In genomic region chr2:227382213-227382835, GRCh38 we compare ENCODE assay signal across 14 cellular contexts. TPM values are rescaled to one million over a fixed set of nuclear protein-coding genes. Genes with fewer than 3 reads are reported as not detected.
A peak's percentile ranks its signal among the peaks of the same experiment; 100 is the strongest.
DNase-seq lines count a peak whose midpoint lies in the region; ATAC-seq lines count a peak whose summit lies in the region.
"Not testable (repeated sequence)": the region's sequence is repeated elsewhere in the genome, so short reads cannot be mapped to it uniquely, and the experiment has no call there.
"Had no signal": no experiment of that assay in that cellular context is flagged by ENCODE, and none has a peak within 500 bp of the region (broad histone marks: within the 10 kb centered on the region; RNA-seq: fewer than 3 reads in every experiment).

No MANE protein-coding gene starts in this region.

- H3K4me3 ChIP-seq in GM23248 = not testable (repeated sequence)

- H3K4me3 Mint-ChIP-seq in activated T-cell treated with anti-CD3 and anti-CD28 coated beads, Interleukin-2, amount 50 U/mL, for 4 hours = peak overlapping the region; percentile 1
- H3K4me3 Mint-ChIP-seq in activated naive CD8-positive, alpha-beta T cell treated with anti-CD3 and anti-CD28 coated beads, Interleukin-2, amount 50 U/mL, for 24 hours; naive B cell: not testable (repeated sequence)

- H3K27ac Mint-ChIP-seq in activated naive CD8-positive, alpha-beta T cell treated with anti-CD3 and anti-CD28 coated beads, Interleukin-2, amount 50 U/mL, for 24 hours = peak overlapping the region; percentile 58
- peak overlapping the region in 5 of 6 donors; percentile 70 to 95 (median 87) for H3K27ac Mint-ChIP-seq in naive B cell

- H3K4me1 Mint-ChIP-seq in activated T-cell treated with anti-CD3 and anti-CD28 coated beads, Interleukin-2, amount 50 U/mL, for 4 hours (ENCODE audit: low read depth) = peaks cover 24% of the 10 kb centered on the region
- H3K4me1 Mint-ChIP-seq in activated naive CD8-positive, alpha-beta T cell treated with anti-CD3 and anti-CD28 coated beads, Interleukin-2, amount 50 U/mL, for 24 hours = peaks cover 23% of the 10 kb centered on the region
- H3K4me1 Mint-ChIP-seq in naive B cell = peaks cover 25 to 41% (median 32%) of the 10 kb centered on the region in 3 donors

- not testable (repeated sequence) for DNase-seq in GM23248; activated naive CD8-positive, alpha-beta T cell treated with anti-CD3 and anti-CD28 coated beads, Interleukin-2, amount 50 U/mL, for 24 hours; naive B cell; stimulated activated naive CD8-positive, alpha-beta T cell treated with anti-CD3 and anti-CD28 coated beads, Interleukin-15, Interleukin-2, amounts not matched to agents 100 U/mL and 50 U/mL, for 24 hours
- DNase-seq in activated T-cell treated with anti-CD3 and anti-CD28 coated beads, Interleukin-2, amount 50 U/mL, for 4 hours = peak; percentile 15
- DNase-seq in activated naive CD4-positive, alpha-beta T cell treated with anti-CD3 and anti-CD28 coated beads, Interleukin-2, amount 50 U/mL, for 16 hours = peak; percentile 31
- peak; percentile 36 for DNase-seq in stimulated activated CD4-positive, alpha-beta T cell treated with anti-CD3 and anti-CD28 coated beads, Interleukin-2, amount 100 ng/mL, for 4 hours (ENCODE audit: low read depth)
- DNase-seq in stimulated activated CD8-positive, alpha-beta memory T cell treated with anti-CD3 and anti-CD28 coated beads, Interleukin-7, amount 100 ng/mL, for 4 hours (ENCODE audit: low read depth in 2 of 2) = peak; percentile 6 to 24

- peaks cover 36% of the 10 kb centered on the region for H3K4me1 ChIP-seq in GM23248 (ENCODE audit: insufficient read depth)

- ATAC-seq in activated T-cell treated with anti-CD3 and anti-CD28 coated beads, Interleukin-2, amount 50 U/mL, for 4 hours = peak; percentile 56 to 62
- peak; percentile 47 for ATAC-seq in activated naive CD8-positive, alpha-beta T cell treated with anti-CD3 and anti-CD28 coated beads, Interleukin-2, amount 50 U/mL, for 24 hours
- ATAC-seq in naive B cell (ENCODE audit: low read depth in 2 of 2) = not testable (repeated sequence)
- ATAC-seq in stimulated activated naive CD8-positive, alpha-beta T cell treated with anti-CD3 and anti-CD28 coated beads, Interleukin-15, Interleukin-2, amounts not matched to agents 100 U/mL and 50 U/mL, for 24 hours = peak; percentile 53

- H3K9me2 ChIP-seq in GM23248 (ENCODE audit: insufficient read depth) = not testable (repeated sequence)

- not testable (repeated sequence) for H3K27ac ChIP-seq in GM23248

- peaks cover 11% of the 10 kb centered on the region for H3K9me3 Mint-ChIP-seq in activated T-cell treated with anti-CD3 and anti-CD28 coated beads, Interleukin-2, amount 50 U/mL, for 4 hours
- peaks cover 15% of the 10 kb centered on the region for H3K9me3 Mint-ChIP-seq in activated naive CD8-positive, alpha-beta T cell treated with anti-CD3 and anti-CD28 coated beads, Interleukin-2, amount 50 U/mL, for 24 hours
- H3K9me3 Mint-ChIP-seq in naive B cell = not testable (repeated sequence)

- not testable (repeated sequence) for H3K79me2 ChIP-seq in GM23248 (ENCODE audit: insufficient read depth)

- H3K4me2 ChIP-seq in GM23248 (ENCODE audit: unreplicated experiment) = not testable (repeated sequence)

- peaks cover 40% of the 10 kb centered on the region for H3F3A ChIP-seq in GM23248 (ENCODE audit: insufficient read depth)

- in situ Hi-C loops in GM23248 (cut with MboI) = not testable (repeated sequence)

- not testable (repeated sequence) for H3K36me3 ChIP-seq in GM23248 (ENCODE audit: low read depth)

- WGBS in GM23248 (ENCODE audit: low coverage in 1 of 2, low lambda C conversion rate in 2 of 2, missing lambda C conversion rate in 2 of 2), 2 experiments = 66 to 69% methylated on average over 2 of the region's 2 CpGs

- 0 out of 2 replicates have a peak overlapping the region, but pooled peaks have one; percentile 10 for H2AFZ ChIP-seq in GM23248

- H3K9ac ChIP-seq in GM23248 = not testable (repeated sequence)

- H3K27me3 ChIP-seq in GM23248 (replicated peaks; ENCODE audit: insufficient read depth) = not testable (repeated sequence)

- not testable (repeated sequence) for H3K36me3 Mint-ChIP-seq in activated T-cell treated with anti-CD3 and anti-CD28 coated beads, Interleukin-2, amount 50 U/mL, for 4 hours (ENCODE audit: insufficient read depth); activated naive CD8-positive, alpha-beta T cell treated with anti-CD3 and anti-CD28 coated beads, Interleukin-2, amount 50 U/mL, for 24 hours (ENCODE audit: low read depth)
- H3K36me3 Mint-ChIP-seq in naive B cell = peaks cover 0 to 15% of the 10 kb centered on the region in 2 donors

- not testable (repeated sequence) for H3K27me3 Mint-ChIP-seq in activated T-cell treated with anti-CD3 and anti-CD28 coated beads, Interleukin-2, amount 50 U/mL, for 4 hours (ENCODE audit: low read depth); activated naive CD8-positive, alpha-beta T cell treated with anti-CD3 and anti-CD28 coated beads, Interleukin-2, amount 50 U/mL, for 24 hours; naive B cell

- not testable (repeated sequence) for H4K20me1 ChIP-seq in GM23248 (ENCODE audit: insufficient read depth)

- not testable (repeated sequence) for H3K9me3 ChIP-seq in GM23248 (ENCODE audit: low read depth)

RNA-seq across cellular contexts. Expression of gene TM4SF20, which starts 3.2 kb away (rescaled TPM):
- 14.2 and 18.7 TPM in 2 replicates for total RNA-seq in GM23248 (2014; rRNA removed; shearing (Covaris generic))
- polyA plus RNA-seq in GM23248 (2016; fragmentation: Nextera tagmentation; extraction: Ambion mirVana) = 16.8 and 18.7 TPM in 2 replicates
- total RNA-seq in activated T-cell treated with anti-CD3 and anti-CD28 coated beads, Interleukin-2, amount 50 U/mL, for 4 hours = under 1 TPM in 1 of 3 donors, not detected in 2; 0.30 TPM
- polyA plus RNA-seq in naive B cell (ENCODE audit: low read depth in 6 of 6) = under 1 TPM in 1 of 6 donors, not detected in 5; 0.10 TPM
- total RNA-seq: A172; CD4-positive, alpha-beta T cell; HepG2 had no signal
- polyA plus RNA-seq: HepG2 had no signal

RNA-seq across cellular contexts. Expression of gene SCYGR1, which starts 5.4 kb away (rescaled TPM):
- total RNA-seq in GM23248 (2014; rRNA removed; shearing (Covaris generic)) = not detected in 2 replicates
- polyA plus RNA-seq in GM23248 (2016; fragmentation: Nextera tagmentation; extraction: Ambion mirVana) (not detected in 2 replicates), naive B cell (ENCODE audit: low read depth in 6 of 6) (not detected)
- not detected for total RNA-seq in activated T-cell treated with anti-CD3 and anti-CD28 coated beads, Interleukin-2, amount 50 U/mL, for 4 hours
- total RNA-seq: A172; Caco-2; CD4-positive, alpha-beta T cell; H4; HepG2 had no signal
- polyA plus RNA-seq: BJ, HepG2 had no signal

RNA-seq across cellular contexts. Expression of gene MFF, which starts 57.3 kb away (rescaled TPM):
- 250 and 258 TPM in 2 replicates for total RNA-seq in GM23248 (2014; rRNA removed; shearing (Covaris generic))
- polyA plus RNA-seq in GM23248 (2016; fragmentation: Nextera tagmentation; extraction: Ambion mirVana) (300 and 301 TPM in 2 replicates), naive B cell (ENCODE audit: low read depth in 6 of 6) (100 to 1,000 TPM; 162 to 232 (median 172) TPM)
- total RNA-seq in activated T-cell treated with anti-CD3 and anti-CD28 coated beads, Interleukin-2, amount 50 U/mL, for 4 hours = 10 to 100 TPM; 56.1 to 59.0 (median 58.4) TPM

Comparison
In these comparisons a context has a peak if more than half of its experiments do, and no peak if none do; other contexts are left out.
1. RNA of gene TM4SF20, which starts 3.2 kb away (total RNA-seq): 14.2 to 18.7 TPM in GM23248; 0.30 TPM in activated T-cell treated with anti-CD3 and anti-CD28 coated beads, Interleukin-2, amount 50 U/mL, for 4 hours; every median in the first group is over 10 times any median in the second.